In genomic region chr6:26054937-26055669, GRCh38 we compare ENCODE assay signal across 8 cellular contexts. TPM values are rescaled to one million over a fixed set of nuclear protein-coding genes. Genes with fewer than 3 reads are reported as not detected.
DNase-seq lines count a peak whose midpoint lies in the region; ATAC-seq and TF ChIP-seq lines count a peak whose summit lies in the region.

No MANE protein-coding gene starts in this region.

- no peaks in the 10 kb centered on the region for H4K20me1 ChIP-seq in KMS-11 (ENCODE audit: insufficient read depth)

- H3K4me1 Mint-ChIP-seq in activated T-helper 2 cell treated with anti-CD3 and anti-CD28 coated beads, Interferon-gamma antibody, Interleukin-2, Interleukin-4, amounts not matched to agents 10 μg/mL and 5 μg/mL and 100 μg/mL, durations not matched to agents 14 hours and 24 hours and 36 hours (ENCODE audit: low read depth): peaks cover 33% of the 10 kb centered on the region
- peaks cover 29 to 30% of the 10 kb centered on the region in 2 donors for H3K4me1 Mint-ChIP-seq in natural killer cell treated with Interleukin-12 subunit alpha and Interleukin-12 subunit beta and Interleukin-15 and Interleukin-18, amount 100 ng/mL, for 72 hours (ENCODE audit: low read depth in 2 of 2)

- peak; percentile 30 to 74 for TF ChIP-seq POLR2A in Peyer's patch (IDR thresholded peaks at IDR 0.05)
- TF ChIP-seq POLR2A in stomach (IDR thresholded peaks at IDR 0.05): peak in 1 of 4 donors; percentile 74

- H2AFZ ChIP-seq in KMS-11 (ENCODE audit: low read depth): no peak overlapping the region

- H3K9ac ChIP-seq in KMS-11: peak overlapping the region; percentile 100

- peak overlapping the region; percentile 100 for H3K27ac ChIP-seq in KMS-11
- H3K27ac ChIP-seq in Peyer's patch: peak overlapping the region; percentile 92 to 98 (median 94)
- H3K27ac ChIP-seq in stomach: peak overlapping the region; percentile 92 to 98 (median 96)

- H3K9me3 ChIP-seq in Peyer's patch (no peaks in the 10 kb centered on the region), stomach (no peaks in the 10 kb centered on the region)

- H3K4me2 ChIP-seq in KMS-11: peak overlapping the region; percentile 100

- H3K4me3 ChIP-seq in KMS-11 (IDR thresholded peaks at IDR 0.05; ENCODE audit: insufficient read depth, low read depth, low read length) (peak overlapping the region; percentile 40), Peyer's patch (peak overlapping the region; percentile 56 to 77 (median 64)), stomach (peak overlapping the region; percentile 51 to 69 (median 58))

- H3K4me3 Mint-ChIP-seq in activated T-helper 2 cell treated with anti-CD3 and anti-CD28 coated beads, Interferon-gamma antibody, Interleukin-2, Interleukin-4, amounts not matched to agents 10 μg/mL and 5 μg/mL and 100 μg/mL, durations not matched to agents 14 hours and 24 hours and 36 hours (ENCODE audit: low read depth): peak overlapping the region; percentile 90
- peak overlapping the region; percentile 92 for H3K4me3 Mint-ChIP-seq in natural killer cell treated with Interleukin-12 subunit alpha and Interleukin-12 subunit beta and Interleukin-15 and Interleukin-18, amount 100 ng/mL, for 72 hours

- no peaks in the 10 kb centered on the region for H3K79me2 ChIP-seq in KMS-11 (ENCODE audit: insufficient read depth, low read depth)

- WGBS in stomach, 5 donors: 0 to 1% (median 0%) methylated on average over 28 of the region's 28 CpGs

- H3K27me3 ChIP-seq in KMS-11 (ENCODE audit: insufficient read depth, low read depth) (no peaks in the 10 kb centered on the region), Peyer's patch (no peaks in the 10 kb centered on the region), stomach (no peaks in the 10 kb centered on the region)

- ATAC-seq in GM21737 (IDR thresholded peaks at IDR 0.05; ENCODE audit: unreplicated experiment): peak; percentile 46
- ATAC-seq in natural killer cell treated with Interleukin-12 subunit alpha and Interleukin-12 subunit beta and Interleukin-15 and Interleukin-18, amount 100 ng/mL, for 72 hours: peak; percentile 74 to 85

- no peak for TF ChIP-seq CTCF in KMS-11 (conservative IDR thresholded peaks at IDR 0.05; ENCODE audit: low read depth, low read length)
- TF ChIP-seq CTCF in Peyer's patch (IDR thresholded peaks at IDR 0.05): peak in 3 of 6 experiments; percentile 35 to 36 (median 36)
- peak in 1 of 7 experiments; percentile 25 for TF ChIP-seq CTCF in stomach (IDR thresholded peaks at IDR 0.05)

- H3K36me3 Mint-ChIP-seq in activated T-helper 2 cell treated with anti-CD3 and anti-CD28 coated beads, Interferon-gamma antibody, Interleukin-2, Interleukin-4, amounts not matched to agents 10 μg/mL and 5 μg/mL and 100 μg/mL, durations not matched to agents 14 hours and 24 hours and 36 hours (ENCODE audit: low read depth): no peaks in the 10 kb centered on the region
- H3K36me3 Mint-ChIP-seq in natural killer cell treated with Interleukin-12 subunit alpha and Interleukin-12 subunit beta and Interleukin-15 and Interleukin-18, amount 100 ng/mL, for 72 hours: no peaks in the 10 kb centered on the region

- no peaks in the 10 kb centered on the region for H3K27me3 Mint-ChIP-seq in activated T-helper 2 cell treated with anti-CD3 and anti-CD28 coated beads, Interferon-gamma antibody, Interleukin-2, Interleukin-4, amounts not matched to agents 10 μg/mL and 5 μg/mL and 100 μg/mL, durations not matched to agents 14 hours and 24 hours and 36 hours (ENCODE audit: low read depth)
- no peaks in the 10 kb centered on the region for H3K27me3 Mint-ChIP-seq in natural killer cell treated with Interleukin-12 subunit alpha and Interleukin-12 subunit beta and Interleukin-15 and Interleukin-18, amount 100 ng/mL, for 72 hours

- H3K9me3 Mint-ChIP-seq in activated T-helper 2 cell treated with anti-CD3 and anti-CD28 coated beads, Interferon-gamma antibody, Interleukin-2, Interleukin-4, amounts not matched to agents 10 μg/mL and 5 μg/mL and 100 μg/mL, durations not matched to agents 14 hours and 24 hours and 36 hours: no peaks in the 10 kb centered on the region
- H3K9me3 Mint-ChIP-seq in natural killer cell treated with Interleukin-12 subunit alpha and Interleukin-12 subunit beta and Interleukin-15 and Interleukin-18, amount 100 ng/mL, for 72 hours: no peaks in the 10 kb centered on the region

- intact Hi-C loops in activated T-helper 2 cell treated with anti-CD3 and anti-CD28 coated beads, Interferon-gamma antibody, Interleukin-2, Interleukin-4, amounts not matched to agents 10 μg/mL and 5 μg/mL and 100 μg/mL, durations not matched to agents 14 hours and 24 hours and 36 hours (cut with micrococcal nuclease): loop anchor here (1.0 to 10.0 kb wide), 5 partner anchors 10 to 1080 kb away; a partner anchor contains a TSS
- intact Hi-C loops in stomach (cut with DNase I; ENCODE audit: low total_unique reads): no loop called here

- peak overlapping the region; percentile 99 for H3K27ac Mint-ChIP-seq in activated T-helper 2 cell treated with anti-CD3 and anti-CD28 coated beads, Interferon-gamma antibody, Interleukin-2, Interleukin-4, amounts not matched to agents 10 μg/mL and 5 μg/mL and 100 μg/mL, durations not matched to agents 14 hours and 24 hours and 36 hours
- peak overlapping the region; percentile 96 to 98 for H3K27ac Mint-ChIP-seq in natural killer cell treated with Interleukin-12 subunit alpha and Interleukin-12 subunit beta and Interleukin-15 and Interleukin-18, amount 100 ng/mL, for 72 hours

- H3K36me3 ChIP-seq in KMS-11 (ENCODE audit: insufficient read depth): no peaks in the 10 kb centered on the region
- no peaks in the 10 kb centered on the region for H3K36me3 ChIP-seq in Peyer's patch
- H3K36me3 ChIP-seq in stomach: no peaks in the 10 kb centered on the region

- TF ChIP-seq EP300 in stomach (IDR thresholded peaks at IDR 0.05): no peak

- DNase-seq in DMS79 treated with DMSO at 0.1 percent for 48 hours (lab: John Stamatoyannopoulos, UW) (peak; percentile 76), Peyer's patch (peak; percentile 81 to 97 (median 86)), fibroblast of peridontal ligament (ENCODE audit: extremely low read depth) (peak; percentile 98), stomach (peak; percentile 87)
- DNase-seq in activated T-helper 2 cell treated with anti-CD3 and anti-CD28 coated beads, Interferon-gamma antibody, Interleukin-2, Interleukin-4, amounts not matched to agents 10 μg/mL and 5 μg/mL and 100 μg/mL, durations not matched to agents 14 hours and 24 hours and 36 hours (ENCODE audit: low spot score): peak; percentile 85
- DNase-seq in natural killer cell treated with Interleukin-12 subunit alpha and Interleukin-12 subunit beta and Interleukin-15 and Interleukin-18, amount 100 ng/mL, for 72 hours (ENCODE audit: low spot score): peak; percentile 91

- H3K4me1 ChIP-seq in KMS-11 (ENCODE audit: low read depth, poor library complexity, severe bottlenecking): peaks cover 20% of the 10 kb centered on the region
- H3K4me1 ChIP-seq in Peyer's patch: peaks cover 0 to 12% (median 3%) of the 10 kb centered on the region in 4 donors
- peaks cover 0 to 19% (median 7%) of the 10 kb centered on the region in 4 donors for H3K4me1 ChIP-seq in stomach

RNA-seq across cellular contexts. Expression of gene HFE, which starts 32.1 kb away (rescaled TPM):
- total RNA-seq in Peyer's patch (10 to 100 TPM in 2 of 4 donors, 1 to 10 TPM in 2; 8.1 to 13.2 (median 9.7) TPM), stomach (1 to 10 TPM; 3.5 to 8.2 (median 4.5) TPM)
- total RNA-seq in activated T-helper 2 cell treated with anti-CD3 and anti-CD28 coated beads, Interferon-gamma antibody, Interleukin-2, Interleukin-4, amounts not matched to agents 10 μg/mL and 5 μg/mL and 100 μg/mL, durations not matched to agents 14 hours and 24 hours and 36 hours: 0.32 and 0.39 TPM in 2 replicates
- total RNA-seq in natural killer cell treated with Interleukin-12 subunit alpha and Interleukin-12 subunit beta and Interleukin-15 and Interleukin-18, amount 100 ng/mL, for 72 hours: 1 to 10 TPM in 1 of 2 donors, under 1 TPM in 1; 0.62 to 1.5 TPM
- polyA plus RNA-seq in stomach: 1 to 10 TPM; 1.5 to 3.7 (median 3.5) TPM

Comparison
In these comparisons a context has a peak if more than half of its experiments do, and no peak if none do; other contexts are left out.
1. Peak in every context shown above with its lines: DNase-seq, ATAC-seq, H3K4me3 ChIP-seq and H3K27ac ChIP-seq.